1 cellular context compared by ENCODE assay signal in the genomic region with DNA sequence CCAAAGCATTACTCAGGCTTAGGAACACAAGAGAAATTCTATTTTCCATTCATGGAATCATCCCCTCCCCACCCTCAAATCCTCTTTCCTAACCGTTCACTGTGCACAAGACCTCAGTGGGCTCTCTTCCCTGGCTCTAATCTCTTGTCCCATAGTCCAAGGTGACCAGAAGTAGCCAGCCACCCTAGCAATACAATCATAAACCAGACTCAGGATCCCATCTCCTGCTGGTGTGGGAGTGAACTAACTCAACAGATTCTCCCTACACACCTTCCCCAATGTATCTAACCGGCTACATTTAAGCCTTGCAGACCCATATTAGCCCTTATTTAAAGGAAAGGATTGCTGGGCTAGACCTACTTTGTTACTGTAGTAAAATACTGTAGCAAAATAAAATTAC.
TF ChIP-seq lines count a peak whose summit lies in the region.

No MANE protein-coding gene starts in this region.

TF ChIP-seq in H1, 55 proteins besides CTCF, POLR2A, EP300 and RAD21:
- TF ChIP-seq YY1 (IDR thresholded peaks at IDR 0.05; ENCODE audit: low read depth, low read length) (no peak), EGR1 (IDR thresholded peaks at IDR 0.05; ENCODE audit: borderline replicate concordance, low read depth, low read length) (no peak), CBX5 (IDR thresholded peaks at IDR 0.05; ENCODE audit: low read depth, low read length) (no peak), KDM4A (IDR thresholded peaks at IDR 0.05; ENCODE audit: low read depth, low read length, severe bottlenecking) (no peak), RFX5 (IDR thresholded peaks at IDR 0.05; ENCODE audit: borderline replicate concordance, low read depth, low read length) (no peak), CEBPB (IDR thresholded peaks at IDR 0.05; ENCODE audit: low read depth, low read length) (no peak)
TF ChIP-seq in H1: peak in this region for 0.
